Comparison of ENCODE assay signal across 17 cellular contexts in the genomic region with DNA sequence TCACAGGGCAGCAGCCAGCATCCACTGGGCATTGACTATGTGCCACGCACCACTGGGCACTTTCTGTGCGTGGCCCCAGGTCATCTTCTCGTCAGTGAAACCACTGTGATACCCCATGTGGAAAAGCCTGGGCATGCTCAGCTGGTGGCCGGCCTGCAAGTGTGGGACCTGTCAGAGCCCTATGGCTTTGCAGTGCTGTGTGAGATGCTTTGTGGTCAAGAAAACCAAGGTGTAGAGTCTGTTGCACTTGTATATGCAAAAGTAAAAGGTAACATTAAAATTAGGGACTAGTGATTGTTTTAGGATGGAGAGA.
A peak's percentile ranks its signal among the peaks of the same experiment; 100 is the strongest.
DNase-seq lines count a peak whose midpoint lies in the region; ATAC-seq and TF ChIP-seq lines count a peak whose summit lies in the region.
"Had no signal": no experiment of that assay in that cellular context is flagged by ENCODE, and none has a peak within 500 bp of the region (broad histone marks: within the 10 kb centered on the region; RNA-seq: fewer than 3 reads in every experiment).

No MANE protein-coding gene starts in this region.

- no peaks in the 10 kb centered on the region for H3K27me3 Mint-ChIP-seq in Caco-2 (ENCODE audit: insufficient read depth, unreplicated experiment)
- H3K27me3 Mint-ChIP-seq: T-cell had no signal

- no peaks in the 10 kb centered on the region for H3K9me3 Mint-ChIP-seq in Caco-2 (ENCODE audit: unreplicated experiment)
- H3K9me3 Mint-ChIP-seq: T-cell had no signal

- H3K36me3 ChIP-seq in Caco-2 (ENCODE audit: control insufficient read depth, insufficient read depth, low read length), result peaks cover 2% of the 10 kb centered on the region; the same call in 1 of the 2 replicates

- CTCF ChIA-PET in Caco-2 (lab: Charles Lee), result no interaction called here

- H3K36me3 Mint-ChIP-seq in Caco-2 (ENCODE audit: insufficient read depth, unreplicated experiment), result peaks cover 70% of the 10 kb centered on the region

- TF ChIP-seq CTCF in Caco-2 (IDR thresholded peaks at IDR 0.05; ENCODE audit: insufficient read depth in 1 of 2, low read depth in 1 of 2, low read length in 1 of 2, severe bottlenecking in 1 of 2, unreplicated experiment in 1 of 2), result no peak

- H3K27me3 ChIP-seq in Caco-2 (replicated peaks; ENCODE audit: control insufficient read depth, insufficient read depth, low read length), result no peaks in the 10 kb centered on the region
- H3K27me3 ChIP-seq: hepatocyte had no signal

- intact Hi-C loops in Caco-2 (cut with micrococcal nuclease; ENCODE audit: unreplicated experiment), result no loop called here

- H3K4me3 Mint-ChIP-seq in Caco-2 (ENCODE audit: unreplicated experiment), result no peak overlapping the region
- H3K4me3 Mint-ChIP-seq: T-cell had no signal

- H3K9me3 ChIP-seq in Caco-2, result no peaks in the 10 kb centered on the region
- H3K9me3 ChIP-seq: mucosa of descending colon had no signal

- DNase-seq in Caco-2, result no peak
- no peak for DNase-seq in NCI-H446 treated with DMSO at 0.1 percent for 48 hours (lab: John Stamatoyannopoulos, UW)
- no peak for DNase-seq in activated gamma-delta T cell treated with Interleukin-2 at 50 U/mL for 16 hours
- DNase-seq in SKM-1 treated with dmso at 0.1 percent for 144 hours (lab: John Stamatoyannopoulos, UW; ENCODE audit: unreplicated experiment), result no peak
- DNase-seq: activated naive CD4-positive, alpha-beta T cell treated with anti-CD3 and anti-CD28 coated beads, Interleukin-2, amount 50 U/mL, for 16 hours; COR-L47; HCEC 1CT; mucosa of descending colon; NCI-H1436 treated with DMSO at 0.1 percent for 48 hours; NCI-H526; stimulated activated CD4-positive, alpha-beta T cell treated with anti-CD3 and anti-CD28 coated beads, Interleukin-12 subunit alpha, Interleukin-12 subunit beta, amount 100 ng/mL, for 4 hours; T-cell had no signal

- no peak overlapping the region for H3K4me3 ChIP-seq in Caco-2 (ENCODE audit: low read depth, low read length)
- H3K4me3 ChIP-seq: hepatocyte, mucosa of descending colon had no signal

- ATAC-seq in GM18502 (IDR thresholded peaks at IDR 0.05; ENCODE audit: poor library complexity, unreplicated experiment) (peak; percentile 40), GM19395 (IDR thresholded peaks at IDR 0.05; ENCODE audit: unreplicated experiment) (peak; percentile 40), HG02610 (IDR thresholded peaks at IDR 0.05; ENCODE audit: unreplicated experiment) (peak; percentile 56), HG03442 (IDR thresholded peaks at IDR 0.05; ENCODE audit: unreplicated experiment) (peak; percentile 50)
- ATAC-seq: mucosa of descending colon, T-cell had no signal

- H3K4me1 Mint-ChIP-seq in Caco-2 (ENCODE audit: low read depth, unreplicated experiment), result peaks cover 11% of the 10 kb centered on the region

- POLR2A ChIA-PET in Caco-2 (lab: Charles Lee), result no interaction called here

- no peak overlapping the region for H3K27ac Mint-ChIP-seq in Caco-2 (ENCODE audit: unreplicated experiment)
- H3K27ac Mint-ChIP-seq: T-cell had no signal

- no TSS peak for BruUV-seq in Caco-2 (replicated peaks; lab: Mats Ljungman, UMichigan)

- peaks cover 12% of the 10 kb centered on the region for H3K4me1 ChIP-seq in Caco-2
